Comparison of ENCODE assay signal across 8 cellular contexts in genomic region chr14:23351681-23352505, GRCh38. TPM values are rescaled to one million over a fixed set of nuclear protein-coding genes. Genes with fewer than 3 reads are reported as not detected.
DNase-seq lines count a peak whose midpoint lies in the region; ATAC-seq and TF ChIP-seq lines count a peak whose summit lies in the region.

No MANE protein-coding gene starts in this region.

- H3K4me3 ChIP-seq in HCT116 (replicated peaks in 1 of 2; ENCODE audit: low read depth in 1 of 2, low read length in 2 of 2): peak overlapping the region; percentile 50 to 60
- peak overlapping the region; percentile 56 to 89 (median 69) for H3K4me3 ChIP-seq in heart left ventricle

- H3K27me3 ChIP-seq in HCT116 (ENCODE audit: insufficient read depth, low read length): no peaks in the 10 kb centered on the region
- H3K27me3 ChIP-seq in heart left ventricle: peaks cover 0 to 27% (median 0%) of the 10 kb centered on the region in 9 donors

- 13 to 28% (median 14%) methylated on average over 12 to 61 of the region's 61 CpGs for WGBS in heart left ventricle, 4 donors

- H2AFZ ChIP-seq in HCT116 (ENCODE audit: low read depth, low read length, poor library complexity, severe bottlenecking): no peak overlapping the region

- no TSS peak for BruUV-seq in HCT116 (replicated peaks; lab: Mats Ljungman, UMichigan)

- intact Hi-C loops in HCT116 (cut with micrococcal nuclease) (no loop called here), heart left ventricle (cut with DNase I) (no loop called here), posterior vena cava (cut with DNase I) (no loop called here)

- peak; percentile 16 for ATAC-seq in HCT116
- ATAC-seq in activated T-cell treated with anti-CD3 and anti-CD28 coated beads, Interleukin-2, amount 50 U/mL, for 72 hours (replicated peaks in 1 of 2): peak; percentile 45 to 54
- peak in 3 of 4 donors; percentile 8 to 32 (median 28) for ATAC-seq in heart left ventricle

- peaks cover 28% of the 10 kb centered on the region for H3K27me3 Mint-ChIP-seq in activated T-cell treated with anti-CD3 and anti-CD28 coated beads, Interleukin-2, amount 50 U/mL, for 72 hours (ENCODE audit: low read depth)

- H3K36me3 ChIP-seq in HCT116 (ENCODE audit: control insufficient read depth in 1 of 2, insufficient read depth in 2 of 2, low read length in 2 of 2): no peaks in the 10 kb centered on the region
- peaks cover 0 to under 1% (median 0%) of the 10 kb centered on the region in 9 donors for H3K36me3 ChIP-seq in heart left ventricle

- peak overlapping the region; percentile 79 to 81 for H3K4me3 Mint-ChIP-seq in activated T-cell treated with anti-CD3 and anti-CD28 coated beads, Interleukin-2, amount 50 U/mL, for 72 hours

- 0 out of 4 replicates have a peak, but pooled peaks cover 0 to 2% of the 10 kb centered on the region in 2 experiments for H3K4me1 ChIP-seq in HCT116 (ENCODE audit: control insufficient read depth in 1 of 2, insufficient read depth in 2 of 2, low read length in 2 of 2)
- peaks cover 4 to 17% (median 11%) of the 10 kb centered on the region in 12 donors for H3K4me1 ChIP-seq in heart left ventricle

- POLR2A ChIA-PET in HCT116 (lab: Charles Lee): no interaction called here

- H3K9me3 Mint-ChIP-seq in activated T-cell treated with anti-CD3 and anti-CD28 coated beads, Interleukin-2, amount 50 U/mL, for 72 hours: peaks cover 0 to 3% of the 10 kb centered on the region in 2 donors

- TF ChIP-seq RAD21 in HCT116 (IDR thresholded peaks at IDR 0.05; ENCODE audit: low read depth): no peak

- H4K20me1 ChIP-seq in HCT116 (ENCODE audit: insufficient read depth): no peaks in the 10 kb centered on the region

- no peak overlapping the region for H3K27ac Mint-ChIP-seq in activated T-cell treated with anti-CD3 and anti-CD28 coated beads, Interleukin-2, amount 50 U/mL, for 72 hours

- no peaks in the 10 kb centered on the region for H3K9me3 ChIP-seq in HCT116 (ENCODE audit: control insufficient read depth in 1 of 2, insufficient read depth in 1 of 2, low read depth in 1 of 2, low read length in 2 of 2)
- no peaks in the 10 kb centered on the region for H3K9me3 ChIP-seq in heart left ventricle

- H3K4me1 Mint-ChIP-seq in activated T-cell treated with anti-CD3 and anti-CD28 coated beads, Interleukin-2, amount 50 U/mL, for 72 hours (ENCODE audit: low read depth): peaks cover 8% of the 10 kb centered on the region

- H3K79me2 ChIP-seq in HCT116 (ENCODE audit: insufficient read depth, low read length): no peaks in the 10 kb centered on the region

- TF ChIP-seq POLR2A in HCT116 (IDR thresholded peaks at IDR 0.05; ENCODE audit: borderline replicate concordance, extremely low read depth, insufficient read depth, insufficient read length) (no peak), heart left ventricle (IDR thresholded peaks at IDR 0.05) (no peak)

- H3K27ac ChIP-seq in HCT116 (ENCODE audit: low read depth, low read length) (peak overlapping the region; percentile 25; the same call in 1 of the 2 replicates), heart left ventricle (peak overlapping the region in 7 of 12 donors; percentile 32 to 68 (median 42))

- DNase-seq in HCT116 (ENCODE audit: low read depth, low spot score) (no peak), heart left ventricle (no peak), putamen (ENCODE audit: low spot score) (peak; percentile 49), SIG-M5 treated with dmso at 0.1 percent for 504 hours (lab: John Stamatoyannopoulos, UW; ENCODE audit: unreplicated experiment) (no peak), GM19238 (ENCODE audit: insufficient read length, low spot score) (no peak), posterior vena cava (ENCODE audit: low spot score) (no peak), SHP77 treated with DMSO at 0.1 percent for 48 hours (lab: John Stamatoyannopoulos, UW) (no peak)
- peak in 1 of 2 donors; percentile 25 for DNase-seq in activated T-cell treated with anti-CD3 and anti-CD28 coated beads, Interleukin-2, amount 50 U/mL, for 72 hours

- TF ChIP-seq CTCF in HCT116 (IDR thresholded peaks at IDR 0.05 in 2 of 3, conservative IDR thresholded peaks at IDR 0.05 in 1 of 3; ENCODE audit: borderline replicate concordance in 1 of 3, insufficient read depth in 1 of 3, low read depth in 2 of 3, low read length in 2 of 3) (no peak), heart left ventricle (IDR thresholded peaks at IDR 0.05) (no peak)

- peak overlapping the region; percentile 72 for H3K4me2 ChIP-seq in HCT116 (ENCODE audit: low read length)

- RAD21 ChIA-PET in HCT116 (lab: Charles Lee; ENCODE audit: low non-redundant PET in 1 of 2, low total read pairs in 2 of 2, uncharacterized antibody in 2 of 2, unreplicated experiment in 2 of 2): no interaction called here

- CTCF ChIA-PET in HCT116 (lab: Charles Lee): no interaction called here

- H3K9me2 ChIP-seq in HCT116 (ENCODE audit: insufficient read depth): no peaks in the 10 kb centered on the region

- peak overlapping the region; percentile 41 for H3K9ac ChIP-seq in HCT116 (ENCODE audit: low read length)

- H3K36me3 Mint-ChIP-seq in activated T-cell treated with anti-CD3 and anti-CD28 coated beads, Interleukin-2, amount 50 U/mL, for 72 hours (ENCODE audit: insufficient read depth in 2 of 2): no peaks in the 10 kb centered on the region

TF ChIP-seq in HCT116, 20 proteins besides CTCF, POLR2A, EP300 and RAD21 (continues in another document):
- no peak for TF ChIP-seq JUND (IDR thresholded peaks at IDR 0.05)
- TF ChIP-seq CBX3 (IDR thresholded peaks at IDR 0.05; ENCODE audit: low read depth): no peak
- TF ChIP-seq ELF1 (IDR thresholded peaks at IDR 0.05; ENCODE audit: borderline replicate concordance, low read depth): no peak
- no peak for TF ChIP-seq EZH2phosphoT487 (IDR thresholded peaks at IDR 0.05; ENCODE audit: borderline replicate concordance)
- TF ChIP-seq ZFX (IDR thresholded peaks at IDR 0.05): no peak
- no peak for TF ChIP-seq FOSL1 (IDR thresholded peaks at IDR 0.05; ENCODE audit: low read depth)
- no peak for TF ChIP-seq ZBTB33 (IDR thresholded peaks at IDR 0.05; ENCODE audit: extremely low read depth, insufficient replicate concordance, low read length)
- TF ChIP-seq, protein P1, sequence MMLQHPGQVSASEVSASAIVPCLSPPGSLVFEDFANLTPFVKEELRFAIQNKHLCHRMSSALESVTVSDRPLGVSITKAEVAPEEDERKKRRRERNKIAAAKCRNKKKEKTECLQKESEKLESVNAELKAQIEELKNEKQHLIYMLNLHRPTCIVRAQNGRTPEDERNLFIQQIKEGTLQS (IDR thresholded peaks at IDR 0.05): no peak
- no peak for TF ChIP-seq POLR2AphosphoS5 (IDR thresholded peaks at IDR 0.05; ENCODE audit: low read depth, low read length)
- TF ChIP-seq EZH2 (IDR thresholded peaks at IDR 0.05): no peak
- no peak for TF ChIP-seq SP1 (IDR thresholded peaks at IDR 0.05; ENCODE audit: low read depth)

RNA-seq across cellular contexts. Expression of gene SLC22A17, which starts 0.8 kb away (rescaled TPM):
- 5.9 TPM for total RNA-seq in HCT116 (2021; ENCODE audit: unreplicated experiment)
- 7.0 and 8.6 TPM in 2 replicates for polyA plus RNA-seq in HCT116 (2012)
- 1 to 10 TPM; 6.3 to 8.6 TPM for total RNA-seq in activated T-cell treated with anti-CD3 and anti-CD28 coated beads, Interleukin-2, amount 50 U/mL, for 72 hours
- total RNA-seq in heart left ventricle: 10 to 100 TPM in 4 of 9 donors, 1 to 10 TPM in 5; 8.5 to 14.9 (median 9.9) TPM
- polyA plus RNA-seq in heart left ventricle: 1 to 10 TPM; 7.2 to 9.7 TPM
- 10 to 100 TPM; 17.7 to 30.6 TPM for total RNA-seq in posterior vena cava

RNA-seq across cellular contexts. Expression of gene EFS, which starts 13.1 kb away (rescaled TPM):
- total RNA-seq in HCT116 (2021; ENCODE audit: unreplicated experiment): 0.10 TPM
- not detected in 2 replicates for polyA plus RNA-seq in HCT116 (2012)
- under 1 TPM in 1 of 2 donors, not detected in 1; 0.19 TPM for total RNA-seq in activated T-cell treated with anti-CD3 and anti-CD28 coated beads, Interleukin-2, amount 50 U/mL, for 72 hours
- total RNA-seq in heart left ventricle: 1 to 10 TPM; 1.4 to 5.0 (median 2.3) TPM
- 1 to 10 TPM; 2.2 to 2.4 TPM for polyA plus RNA-seq in heart left ventricle
- 10 to 100 TPM; 19.4 to 20.2 TPM for total RNA-seq in posterior vena cava

RNA-seq across cellular contexts. Expression of gene IL25, which starts 20.7 kb away (rescaled TPM):
- total RNA-seq in HCT116 (2021; ENCODE audit: unreplicated experiment) (not detected), heart left ventricle (under 1 TPM in 1 of 9 donors, not detected in 8; 0.29 TPM), posterior vena cava (not detected)
- not detected in 2 replicates for polyA plus RNA-seq in HCT116 (2012)
- total RNA-seq in activated T-cell treated with anti-CD3 and anti-CD28 coated beads, Interleukin-2, amount 50 U/mL, for 72 hours: not detected
- polyA plus RNA-seq in heart left ventricle: not detected

RNA-seq across cellular contexts. Expression of gene CMTM5, which starts 25.0 kb away (rescaled TPM):
- total RNA-seq in HCT116 (2021; ENCODE audit: unreplicated experiment) (not detected), heart left ventricle (under 1 TPM in 5 of 9 donors, not detected in 4; 0.32 to 0.92 (median 0.64) TPM), posterior vena cava (under 1 TPM; 0.57 to 0.74 TPM)
- not detected in 2 replicates for polyA plus RNA-seq in HCT116 (2012)
- total RNA-seq in activated T-cell treated with anti-CD3 and anti-CD28 coated beads, Interleukin-2, amount 50 U/mL, for 72 hours: under 1 TPM in 1 of 2 donors, not detected in 1; 0.30 TPM
- 1 to 10 TPM; 1.6 to 1.8 TPM for polyA plus RNA-seq in heart left ventricle

RNA-seq across cellular contexts. Expression of gene PABPN1, which starts 30.6 kb away (rescaled TPM):
- total RNA-seq in HCT116 (2021; ENCODE audit: unreplicated experiment) (184 TPM), heart left ventricle (10 to 100 TPM; 23.7 to 85.1 (median 62.5) TPM), posterior vena cava (10 to 100 TPM; 67.9 to 79.0 TPM)
- polyA plus RNA-seq in HCT116 (2012): 131 and 143 TPM in 2 replicates
- total RNA-seq in activated T-cell treated with anti-CD3 and anti-CD28 coated beads, Interleukin-2, amount 50 U/mL, for 72 hours: 100 to 1,000 TPM; 188 to 189 TPM
- 100 to 1,000 TPM in 1 of 2 donors, 10 to 100 TPM in 1; 48.6 to 102 TPM for polyA plus RNA-seq in heart left ventricle
